In genomic region chr6:122530440-122531046, GRCh38 we compare ENCODE assay signal across 8 cellular contexts. TPM values are rescaled to one million over a fixed set of nuclear protein-coding genes. Genes with fewer than 3 reads are reported as not detected.
DNase-seq lines count a peak whose midpoint lies in the region; ATAC-seq and TF ChIP-seq lines count a peak whose summit lies in the region.

No MANE protein-coding gene starts in this region.

- ATAC-seq in HG02642 (IDR thresholded peaks at IDR 0.05; ENCODE audit: poor library complexity, unreplicated experiment), result peak; percentile 98

- in situ Hi-C loops in astrocyte of the cerebellum (cut with HindIII; ENCODE audit: low sequenced_read_pairs), result no loop called here

- peak; percentile 69 for DNase-seq in A172 (ENCODE audit: low spot score)
- peak; percentile 12 for DNase-seq in NCI-H1048 (lab: John Stamatoyannopoulos, UW)
- DNase-seq in SK-N-DZ (ENCODE audit: low spot score), result peak; percentile 78
- DNase-seq in astrocyte of the cerebellum (ENCODE audit: low read depth), result peak; percentile 62
- peak; percentile 44 for DNase-seq in iPS DF 4.7 (ENCODE audit: extremely low read depth, low spot score)
- peak; percentile 2 to 12 for DNase-seq in stimulated activated CD4-positive, alpha-beta T cell treated with anti-CD3 and anti-CD28 coated beads, Interleukin-1b, Interleukin-23, amount 100 ng/mL, for 1 hour (ENCODE audit: low read depth in 2 of 2)

- H3K4me3 ChIP-seq in GM12875 (ENCODE audit: low read depth, low read length) (no peak overlapping the region), astrocyte of the cerebellum (ENCODE audit: low read depth, low read length) (no peak overlapping the region)

- TF ChIP-seq CTCF in GM12875 (IDR thresholded peaks at IDR 0.05; ENCODE audit: borderline replicate concordance, insufficient read depth, low read depth, low read length) (peak; percentile 82), astrocyte of the cerebellum (IDR thresholded peaks at IDR 0.05; ENCODE audit: low read depth, low read length, missing control alignments) (peak; percentile 96)

RNA-seq across cellular contexts. Expression of gene SERINC1, which starts 58.9 kb away (rescaled TPM):
- 138 and 149 TPM in 2 replicates for total RNA-seq in A172 (2014; rRNA removed; shearing (Covaris generic))
- polyA plus RNA-seq in SK-N-DZ (2014; cell fraction: cytosol; rRNA removed), result 125 and 144 TPM in 2 replicates
- polyA plus RNA-seq in SK-N-DZ (2014; cell fraction: nucleus; rRNA removed), result 23.1 and 29.7 TPM in 2 replicates

Comparison
In these comparisons a context has a peak if more than half of its experiments do, and no peak if none do; other contexts are left out.
1. DNase-seq: peak in every context shown above with its lines; median percentile 78 in SK-N-DZ; 69 in A172; 62 in astrocyte of the cerebellum; 44 in iPS DF 4.7; 12 in NCI-H1048; 7 in stimulated activated CD4-positive, alpha-beta T cell treated with anti-CD3 and anti-CD28 coated beads, Interleukin-1b, Interleukin-23, amount 100 ng/mL, for 1 hour.